ENCODE assay signal across 12 cellular contexts in genomic region chr6:142952614-142953013, GRCh38. TPM values are rescaled to one million over a fixed set of nuclear protein-coding genes. Genes with fewer than 3 reads are reported as not detected.
DNase-seq lines count a peak whose midpoint lies in the region; ATAC-seq lines count a peak whose summit lies in the region.
"Had no signal": no experiment of that assay in that cellular context is flagged by ENCODE, and none has a peak within 500 bp of the region (broad histone marks: within the 10 kb centered on the region; RNA-seq: fewer than 3 reads in every experiment).

No MANE protein-coding gene starts in this region.

- no peak for DNase-seq in NK-92 treated with Interleukin-12 subunit alpha and Interleukin-12 subunit beta, amount 100 ng/mL, for 24 hours (lab: John Stamatoyannopoulos, UW)
- DNase-seq in posterior vena cava (ENCODE audit: low spot score) (no peak), putamen (ENCODE audit: low spot score) (no peak), globus pallidus (ENCODE audit: low spot score) (no peak)
- DNase-seq: GM23248, mesendoderm had no signal

- H3K4me3 ChIP-seq in BLaER1: no peak overlapping the region
- H3K4me3 ChIP-seq: breast epithelium, GM23248, thoracic aorta had no signal

- H3K27me3 ChIP-seq in BLaER1: no peaks in the 10 kb centered on the region
- H3K27me3 ChIP-seq: breast epithelium had no signal

- peak overlapping the region; percentile 13; the same call in 1 of the 2 replicates for H3K4me2 ChIP-seq in BLaER1

- peaks cover 15% of the 10 kb centered on the region for H3K4me1 ChIP-seq in BLaER1
- H3K4me1 ChIP-seq: breast epithelium had no signal

- intact Hi-C loops in posterior vena cava (cut with DNase I): loop anchor here in 1 of 2 donors (5.0 to 10.0 kb wide), 2 partner anchors 242 to 635 kb away; no protein-coding TSS in a partner anchor

- H3K9ac ChIP-seq in BLaER1: no peak overlapping the region
- H3K9ac ChIP-seq: GM23248 had no signal

- H3K36me3 ChIP-seq in BLaER1: no peaks in the 10 kb centered on the region
- H3K36me3 ChIP-seq: breast epithelium, thoracic aorta had no signal

- H4K20me1 ChIP-seq in BLaER1: no peaks in the 10 kb centered on the region

- no peak overlapping the region for H3K27ac ChIP-seq in BLaER1
- H3K27ac ChIP-seq: breast epithelium, GM23248, thoracic aorta had no signal

- no peaks in the 10 kb centered on the region for H3K9me3 ChIP-seq in BLaER1
- H3K9me3 ChIP-seq: breast epithelium, thoracic aorta had no signal

- peak; percentile 79 for ATAC-seq in GM18909 (IDR thresholded peaks at IDR 0.05; ENCODE audit: poor library complexity, unreplicated experiment)
- ATAC-seq in HG02623 (IDR thresholded peaks at IDR 0.05; ENCODE audit: unreplicated experiment): peak; percentile 76
- peak; percentile 52 for ATAC-seq in HG03521 (IDR thresholded peaks at IDR 0.05; ENCODE audit: unreplicated experiment)

RNA-seq across cellular contexts. Expression of gene HIVEP2, which starts 7.6 kb away (rescaled TPM):
- 10 to 100 TPM; 28.4 to 30.8 TPM for total RNA-seq in posterior vena cava
